ENCODE assay signal across 10 cellular contexts in genomic region chr14:89186850-89187376, GRCh38.
DNase-seq lines count a peak whose midpoint lies in the region; ATAC-seq and TF ChIP-seq lines count a peak whose summit lies in the region.
"Had no signal": no experiment of that assay in that cellular context is flagged by ENCODE, and none has a peak within 500 bp of the region (broad histone marks: within the 10 kb centered on the region; RNA-seq: fewer than 3 reads in every experiment).

No MANE protein-coding gene starts in this region.

- intact Hi-C loops in activated naive CD4-positive, alpha-beta T cell treated with anti-CD3 and anti-CD28 coated beads for 36 hours (cut with micrococcal nuclease): no loop called here
- intact Hi-C loops in PC-9 (cut with micrococcal nuclease; ENCODE audit: unreplicated experiment) (loop anchor here (2.0 kb wide), 1 partner anchor 28 kb away; no protein-coding TSS in a partner anchor), left ventricle myocardium inferior (cut with micrococcal nuclease) (no loop called here)

- H3K9me3 ChIP-seq in PC-9 (ENCODE audit: insufficient read depth, low read depth) (no peaks in the 10 kb centered on the region), left ventricle myocardium inferior (replicated peaks) (no peaks in the 10 kb centered on the region), thoracic aorta (no peaks in the 10 kb centered on the region)

- H3K27me3 ChIP-seq in PC-9 (ENCODE audit: insufficient read depth, low read depth) (peaks cover 8% of the 10 kb centered on the region; the same call in 1 of the 2 replicates), left ventricle myocardium inferior (ENCODE audit: low read depth) (no peaks in the 10 kb centered on the region), thoracic aorta (replicated peaks; ENCODE audit: insufficient read depth) (no peaks in the 10 kb centered on the region)

- H3K27ac Mint-ChIP-seq in activated naive CD4-positive, alpha-beta T cell treated with anti-CD3 and anti-CD28 coated beads, Interleukin-2, amount 50 U/mL, for 24 hours: peak overlapping the region; percentile 46
- H3K27ac Mint-ChIP-seq in activated naive CD4-positive, alpha-beta T cell treated with anti-CD3 and anti-CD28 coated beads for 36 hours: no peak overlapping the region

- TF ChIP-seq CTCF in PC-9 (conservative IDR thresholded peaks at IDR 0.05) (no peak), left ventricle myocardium inferior (IDR thresholded peaks at IDR 0.05; ENCODE audit: borderline replicate concordance) (peak; percentile 16), thoracic aorta (IDR thresholded peaks at IDR 0.05) (no peak), foreskin fibroblast (IDR thresholded peaks at IDR 0.05; ENCODE audit: low read depth, low read length) (no peak)

- no peak overlapping the region for H2AFZ ChIP-seq in PC-9

- CTCF ChIA-PET in activated naive CD4-positive, alpha-beta T cell treated with anti-CD3 and anti-CD28 coated beads for 36 hours (lab: Charles Lee): no interaction called here
- CTCF ChIA-PET in PC-9 (lab: Charles Lee): no interaction called here

- H3K9me3 Mint-ChIP-seq in activated naive CD4-positive, alpha-beta T cell treated with anti-CD3 and anti-CD28 coated beads, Interleukin-2, amount 50 U/mL, for 24 hours: no peaks in the 10 kb centered on the region
- no peaks in the 10 kb centered on the region for H3K9me3 Mint-ChIP-seq in activated naive CD4-positive, alpha-beta T cell treated with anti-CD3 and anti-CD28 coated beads for 36 hours

- no peaks in the 10 kb centered on the region for H3F3A ChIP-seq in PC-9 (ENCODE audit: insufficient read depth, low read depth)

- BruUV-seq in PC-9 (replicated peaks; lab: Mats Ljungman, UMichigan): no TSS peak

- H3K4me3 ChIP-seq in PC-9 (no peak overlapping the region), left ventricle myocardium inferior (no peak overlapping the region), thoracic aorta (no peak overlapping the region), foreskin fibroblast (ENCODE audit: low read depth in 1 of 2, low read length in 2 of 2) (no peak overlapping the region)

- H3K36me3 ChIP-seq in PC-9 (ENCODE audit: low read depth): no peaks in the 10 kb centered on the region
- peaks cover 15% of the 10 kb centered on the region for H3K36me3 ChIP-seq in left ventricle myocardium inferior
- H3K36me3 ChIP-seq in thoracic aorta: peaks cover 9% of the 10 kb centered on the region

- no peaks in the 10 kb centered on the region for H3K79me2 ChIP-seq in PC-9 (ENCODE audit: low read depth)

- no peaks in the 10 kb centered on the region for H4K20me1 ChIP-seq in PC-9 (ENCODE audit: insufficient read depth)

- H3K27me3 Mint-ChIP-seq in activated naive CD4-positive, alpha-beta T cell treated with anti-CD3 and anti-CD28 coated beads, Interleukin-2, amount 50 U/mL, for 24 hours: no peaks in the 10 kb centered on the region
- no peaks in the 10 kb centered on the region for H3K27me3 Mint-ChIP-seq in activated naive CD4-positive, alpha-beta T cell treated with anti-CD3 and anti-CD28 coated beads for 36 hours (ENCODE audit: low read depth)

- DNase-seq in activated naive CD4-positive, alpha-beta T cell treated with anti-CD3 and anti-CD28 coated beads for 36 hours: no peak
- DNase-seq in PC-9 (no peak), left ventricle myocardium inferior (no peak), thoracic aorta (ENCODE audit: low spot score) (no peak), foreskin fibroblast (no peak)
- DNase-seq: activated CD4-positive, alpha-beta T cell treated with anti-CD3 and anti-CD28 coated beads for 4 hours; MV-4-11 had no signal

- H3K4me1 Mint-ChIP-seq in activated naive CD4-positive, alpha-beta T cell treated with anti-CD3 and anti-CD28 coated beads, Interleukin-2, amount 50 U/mL, for 24 hours: peaks cover 6% of the 10 kb centered on the region
- H3K4me1 Mint-ChIP-seq in activated naive CD4-positive, alpha-beta T cell treated with anti-CD3 and anti-CD28 coated beads for 36 hours (ENCODE audit: low read depth): no peaks in the 10 kb centered on the region

- H3K4me2 ChIP-seq in PC-9: peak overlapping the region; percentile 26; the same call in 1 of the 2 replicates

- H3K9me2 ChIP-seq in PC-9 (ENCODE audit: insufficient read depth): no peaks in the 10 kb centered on the region

- H3K36me3 Mint-ChIP-seq in activated naive CD4-positive, alpha-beta T cell treated with anti-CD3 and anti-CD28 coated beads, Interleukin-2, amount 50 U/mL, for 24 hours: peaks cover 4% of the 10 kb centered on the region
- H3K36me3 Mint-ChIP-seq in activated naive CD4-positive, alpha-beta T cell treated with anti-CD3 and anti-CD28 coated beads for 36 hours (ENCODE audit: low read depth): peaks cover 9% of the 10 kb centered on the region

- ATAC-seq in thoracic aorta (ENCODE audit: insufficient number of reproducible peaks, low FRiP score, low read depth) (no peak), HG03439 (IDR thresholded peaks at IDR 0.05; ENCODE audit: unreplicated experiment) (no peak), GM19455 (IDR thresholded peaks at IDR 0.05; ENCODE audit: unreplicated experiment) (no peak)

- no peaks in the 10 kb centered on the region for H3K4me1 ChIP-seq in PC-9 (replicated peaks; ENCODE audit: insufficient read depth)
- H3K4me1 ChIP-seq in left ventricle myocardium inferior: peaks cover 47% of the 10 kb centered on the region
- peaks cover 29 to 52% of the 10 kb centered on the region in 2 donors for H3K4me1 ChIP-seq in thoracic aorta (ENCODE audit: control insufficient read depth in 1 of 2, low read depth in 2 of 2)

- H3K27ac ChIP-seq in PC-9 (no peak overlapping the region), left ventricle myocardium inferior (replicated peaks) (peak overlapping the region; percentile 79), thoracic aorta (peak overlapping the region; percentile 55 to 59)

- H3K4me3 Mint-ChIP-seq in activated naive CD4-positive, alpha-beta T cell treated with anti-CD3 and anti-CD28 coated beads, Interleukin-2, amount 50 U/mL, for 24 hours: no peak overlapping the region
- H3K4me3 Mint-ChIP-seq in activated naive CD4-positive, alpha-beta T cell treated with anti-CD3 and anti-CD28 coated beads for 36 hours: no peak overlapping the region

- POLR2A ChIA-PET in PC-9 (lab: Charles Lee; ENCODE audit: unreplicated experiment): no interaction called here
